In the genomic region with DNA sequence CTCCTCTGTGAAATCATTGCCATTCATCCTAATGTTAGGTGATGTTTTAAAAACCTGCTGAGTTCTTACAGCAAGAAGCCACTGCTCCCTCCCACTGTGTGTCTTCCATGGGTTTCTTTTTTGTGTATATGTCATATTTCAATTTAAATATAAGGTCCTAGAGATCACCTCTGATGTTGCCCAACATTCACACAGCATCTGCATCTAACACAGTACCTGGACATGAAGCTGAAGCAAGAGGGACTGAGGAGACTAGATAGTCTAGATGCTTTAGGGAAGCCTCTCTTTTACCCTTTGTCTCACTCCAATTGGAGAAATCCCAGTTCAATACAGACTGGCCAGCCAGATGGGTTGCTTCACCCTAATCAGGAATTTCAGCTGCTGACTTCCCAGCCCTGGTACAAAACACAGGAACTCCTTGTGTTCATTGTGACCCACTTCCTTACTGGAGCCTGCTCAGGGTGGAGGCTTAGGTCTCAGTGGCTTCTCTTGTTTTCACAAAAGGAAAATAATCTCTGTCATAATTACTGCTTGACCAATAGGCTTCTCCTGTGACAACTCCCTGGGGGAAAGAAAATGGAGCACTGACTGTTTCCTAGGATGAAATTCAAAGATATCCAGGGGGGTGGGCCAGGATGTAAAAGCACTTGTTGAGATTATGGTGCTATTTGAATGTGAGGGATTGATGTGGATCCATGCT, we compare ENCODE assay signal across 11 cellular contexts. TPM values are rescaled to one million over a fixed set of nuclear protein-coding genes. Genes with fewer than 3 reads are reported as not detected.
DNase-seq lines count a peak whose midpoint lies in the region; ATAC-seq and TF ChIP-seq lines count a peak whose summit lies in the region.
"Had no signal": no experiment of that assay in that cellular context is flagged by ENCODE, and none has a peak within 500 bp of the region (broad histone marks: within the 10 kb centered on the region; RNA-seq: fewer than 3 reads in every experiment).

No MANE protein-coding gene starts in this region.

- H3K4me3 Mint-ChIP-seq in CD4-positive, alpha-beta memory T cell = peak overlapping the region in 7 of 8 donors; percentile 52 to 93 (median 86)
- no peak overlapping the region for H3K4me3 Mint-ChIP-seq in endodermal cell

- H3K9me3 ChIP-seq in CD4-positive, alpha-beta memory T cell (ENCODE audit: control insufficient read depth in 1 of 2, low read length in 2 of 2) = no peaks in the 10 kb centered on the region
- H3K9me3 ChIP-seq in endodermal cell (ENCODE audit: control insufficient read depth, low read length) (no peaks in the 10 kb centered on the region), neutrophil (no peaks in the 10 kb centered on the region)

- intact Hi-C loops in CD4-positive, alpha-beta memory T cell (cut with micrococcal nuclease) = loop anchor here (5.0 kb wide), 1 partner anchor 305 kb away; the partner anchor contains the start of gene ATP2B4

- H3K27ac ChIP-seq in CD4-positive, alpha-beta memory T cell (ENCODE audit: low read depth, low read length) = peak overlapping the region; percentile 70
- H3K27ac ChIP-seq in endodermal cell (ENCODE audit: low read depth, low read length) = peak overlapping the region; percentile 99
- peak overlapping the region; percentile 94 for H3K27ac ChIP-seq in neutrophil

- H3K4me1 Mint-ChIP-seq in CD4-positive, alpha-beta memory T cell = peaks cover 72 to 97% (median 86%) of the 10 kb centered on the region in 4 donors
- peaks cover 65% of the 10 kb centered on the region for H3K4me1 Mint-ChIP-seq in endodermal cell

- H3K4me1 ChIP-seq in CD4-positive, alpha-beta memory T cell (ENCODE audit: insufficient read depth, low read length) = peaks cover 95% of the 10 kb centered on the region
- H3K4me1 ChIP-seq in endodermal cell (ENCODE audit: control insufficient read depth, insufficient read depth, low read length) (peaks cover 27% of the 10 kb centered on the region), neutrophil (ENCODE audit: control insufficient read depth in 1 of 2, insufficient read depth in 1 of 2, low read depth in 1 of 2, low read length in 1 of 2) (peaks cover 73 to 76% of the 10 kb centered on the region in 2 experiments)

- no peak for TF ChIP-seq CTCF in endodermal cell (conservative IDR thresholded peaks at IDR 0.05)
- TF ChIP-seq CTCF in neutrophil (IDR thresholded peaks at IDR 0.05) = no peak

- CTCF ChIA-PET in CD4-positive, alpha-beta memory T cell (lab: Charles Lee; ENCODE audit: partially characterized antibody) = interaction anchor here (8.9 to 9.5 kb wide), 3 partner anchors 13 to 50 kb away, joined by 236 to 320 read pairs (median 271); partner anchors contain the start of gene BTG2

- DNase-seq in CD4-positive, alpha-beta memory T cell = peak in 1 of 5 donors; percentile 8
- DNase-seq in NCI-H2107 (lab: John Stamatoyannopoulos, UW) (peak; percentile 48), endodermal cell (no peak), AML-193 (lab: John Stamatoyannopoulos, UW) (no peak)
- DNase-seq: cortex of kidney, HCEC 1CT, mammary epithelial cell had no signal

- no peaks in the 10 kb centered on the region for H3K36me3 ChIP-seq in CD4-positive, alpha-beta memory T cell (ENCODE audit: insufficient read depth, low read length)
- H3K36me3 ChIP-seq in endodermal cell (ENCODE audit: control insufficient read depth, insufficient read depth, low read length) = no peaks in the 10 kb centered on the region
- H3K36me3 ChIP-seq in neutrophil = no peaks in the 10 kb centered on the region

- no peaks in the 10 kb centered on the region for H3K9me3 Mint-ChIP-seq in CD4-positive, alpha-beta memory T cell
- H3K9me3 Mint-ChIP-seq in endodermal cell = no peaks in the 10 kb centered on the region

- peak overlapping the region; percentile 91 to 99 (median 98) for H3K27ac Mint-ChIP-seq in CD4-positive, alpha-beta memory T cell
- H3K27ac Mint-ChIP-seq in endodermal cell = no peak overlapping the region

- H3K36me3 Mint-ChIP-seq in CD4-positive, alpha-beta memory T cell = peaks cover 0 to 2% of the 10 kb centered on the region in 2 donors
- no peaks in the 10 kb centered on the region for H3K36me3 Mint-ChIP-seq in endodermal cell (ENCODE audit: low read depth)

- no peak overlapping the region for H3K9ac ChIP-seq in endodermal cell (ENCODE audit: extremely low read depth, low read length, poor library complexity, severe bottlenecking)

- H3K27me3 ChIP-seq in CD4-positive, alpha-beta memory T cell (ENCODE audit: insufficient read depth, low read length) = no peaks in the 10 kb centered on the region
- H3K27me3 ChIP-seq in endodermal cell (ENCODE audit: control insufficient read depth, insufficient read depth, low read length, poor library complexity, severe bottlenecking) (no peaks in the 10 kb centered on the region), neutrophil (no peaks in the 10 kb centered on the region)

- POLR2A ChIA-PET in CD4-positive, alpha-beta memory T cell (lab: Charles Lee; ENCODE audit: partially characterized antibody) = interaction anchor here (0.8 to 9.5 kb wide), 4 partner anchors 11 to 54 kb away, joined by 3 to 1407 read pairs (median 542); partner anchors contain the start of gene BTG2

- H3K4me3 ChIP-seq in CD4-positive, alpha-beta memory T cell (ENCODE audit: low read length in 2 of 2) = no peak overlapping the region
- H3K4me3 ChIP-seq in endodermal cell (ENCODE audit: low read length) (no peak overlapping the region), neutrophil (ENCODE audit: low read depth in 1 of 2, low read length in 1 of 2) (no peak overlapping the region)

- no peaks in the 10 kb centered on the region for H3K27me3 Mint-ChIP-seq in CD4-positive, alpha-beta memory T cell
- H3K27me3 Mint-ChIP-seq in endodermal cell (ENCODE audit: insufficient read depth) = peaks cover 26% of the 10 kb centered on the region

- ATAC-seq in HG03139 (IDR thresholded peaks at IDR 0.05; ENCODE audit: unreplicated experiment) = no peak
- ATAC-seq in HG03442 (IDR thresholded peaks at IDR 0.05; ENCODE audit: unreplicated experiment) = no peak
- ATAC-seq in GM18519 (IDR thresholded peaks at IDR 0.05; ENCODE audit: low FRiP score, unreplicated experiment) = no peak

RNA-seq across cellular contexts. Expression of gene BTG2, which starts 17.3 kb away (rescaled TPM):
- 100 to 1,000 TPM; 197 to 201 TPM for total RNA-seq in CD4-positive, alpha-beta memory T cell
- polyA plus RNA-seq in CD4-positive, alpha-beta memory T cell = 100 to 1,000 TPM; 123 to 288 TPM
- 10 to 100 TPM; 49.8 to 54.6 TPM for total RNA-seq in endodermal cell
- 73.2 TPM for polyA plus RNA-seq in endodermal cell (2013, experiment 1 of 2)
- 77.5 TPM for polyA plus RNA-seq in endodermal cell (2013, experiment 2 of 2)

RNA-seq across cellular contexts. Expression of gene FMOD, which starts 28.3 kb away (rescaled TPM):
- total RNA-seq in CD4-positive, alpha-beta memory T cell = not detected
- polyA plus RNA-seq in CD4-positive, alpha-beta memory T cell = not detected
- total RNA-seq in endodermal cell = 1 to 10 TPM; 2.9 to 4.8 TPM
- 2.4 TPM for polyA plus RNA-seq in endodermal cell (2013, experiment 1 of 2)
- 1.4 TPM for polyA plus RNA-seq in endodermal cell (2013, experiment 2 of 2)
- polyA plus RNA-seq: mammary epithelial cell had no signal
